In the genomic region with DNA sequence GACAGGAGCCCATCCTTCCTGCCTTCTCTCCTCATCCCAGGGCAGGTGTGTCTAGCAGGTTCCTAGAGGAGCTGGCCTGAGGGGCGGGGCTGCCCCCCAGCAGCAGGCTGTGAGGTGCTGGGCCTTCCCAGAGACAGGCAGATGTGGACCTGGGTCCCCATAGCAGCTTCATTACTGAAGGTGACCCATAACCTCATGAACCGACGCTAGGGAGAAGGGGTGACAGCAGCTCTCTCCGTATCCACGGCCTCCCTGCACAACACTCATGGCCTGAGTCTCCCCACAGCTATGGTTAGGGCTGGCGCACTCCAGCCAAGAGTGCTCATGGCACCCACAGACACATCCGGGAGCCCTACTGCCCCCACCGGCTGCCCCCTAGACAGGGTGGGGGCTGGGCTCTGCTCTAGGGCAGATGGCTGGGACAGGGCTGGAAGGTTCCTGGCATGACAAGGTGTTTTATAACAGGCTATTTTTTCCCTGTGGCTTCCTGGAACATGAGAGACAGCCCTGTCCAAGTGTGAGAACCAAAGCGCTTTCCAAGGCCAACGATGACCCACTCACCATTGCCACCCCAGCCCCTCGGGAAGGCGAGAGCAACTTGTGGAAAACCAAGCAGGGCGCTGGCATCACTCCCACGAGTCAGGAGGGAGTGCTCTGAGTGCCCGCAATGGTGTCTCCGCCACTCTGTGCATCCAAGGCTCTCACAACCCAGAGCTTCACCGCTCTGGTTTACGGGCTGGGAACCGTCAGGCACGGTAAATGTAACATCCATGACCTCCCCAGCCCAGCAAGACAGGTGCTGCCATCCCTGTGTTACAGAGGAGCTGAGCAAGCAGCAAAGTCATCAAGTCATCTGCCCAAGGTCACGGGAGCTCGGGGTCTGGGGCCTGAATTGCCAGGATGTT, we compare ENCODE assay signal across 21 cellular contexts. TPM values are rescaled to one million over a fixed set of nuclear protein-coding genes. Genes with fewer than 3 reads are reported as not detected.
DNase-seq lines count a peak whose midpoint lies in the region; ATAC-seq and TF ChIP-seq lines count a peak whose summit lies in the region.
"Had no signal": no experiment of that assay in that cellular context is flagged by ENCODE, and none has a peak within 500 bp of the region (broad histone marks: within the 10 kb centered on the region; RNA-seq: fewer than 3 reads in every experiment).

No MANE protein-coding gene starts in this region.

- H3K9me3 ChIP-seq in psoas muscle, result no peaks in the 10 kb centered on the region
- H3K9me3 ChIP-seq in adrenal gland (replicated peaks in 1 of 3), result no peaks in the 10 kb centered on the region
- H3K9me3 ChIP-seq: BE2C, SJCRH30 had no signal

- H3K36me3 Mint-ChIP-seq in CD14-positive monocyte, result peaks cover 25 to 45% of the 10 kb centered on the region in 2 donors
- peaks cover 8% of the 10 kb centered on the region for H3K36me3 Mint-ChIP-seq in activated naive CD4-positive, alpha-beta T cell treated with anti-CD3 and anti-CD28 coated beads for 36 hours (ENCODE audit: low read depth)

- H3K4me1 ChIP-seq in psoas muscle (peaks cover 19% of the 10 kb centered on the region), adrenal gland (replicated peaks in 1 of 2) (no peaks in the 10 kb centered on the region)
- H3K4me1 ChIP-seq: BE2C had no signal

- no peaks in the 10 kb centered on the region for H3K4me1 Mint-ChIP-seq in CD14-positive monocyte
- no peaks in the 10 kb centered on the region for H3K4me1 Mint-ChIP-seq in activated naive CD4-positive, alpha-beta T cell treated with anti-CD3 and anti-CD28 coated beads for 36 hours (ENCODE audit: low read depth)

- peak overlapping the region in 1 of 7 donors; percentile 69 for H3K27ac Mint-ChIP-seq in CD14-positive monocyte
- no peak overlapping the region for H3K27ac Mint-ChIP-seq in activated naive CD4-positive, alpha-beta T cell treated with anti-CD3 and anti-CD28 coated beads for 36 hours
- H3K27ac Mint-ChIP-seq: CD8-positive, alpha-beta T cell had no signal

- H3K36me3 ChIP-seq in psoas muscle (ENCODE audit: insufficient read depth in 1 of 2, low read depth in 1 of 2) (peaks cover 0 to 22% of the 10 kb centered on the region in 2 donors), adrenal gland (replicated peaks in 1 of 2) (peaks cover 0 to 11% of the 10 kb centered on the region in 2 donors)
- H3K36me3 ChIP-seq: BE2C had no signal

- H3K27me3 ChIP-seq in psoas muscle (ENCODE audit: insufficient read depth in 3 of 3, low read length in 2 of 3) (no peaks in the 10 kb centered on the region), adrenal gland (no peaks in the 10 kb centered on the region)
- H3K27me3 ChIP-seq: BE2C, SJCRH30 had no signal

- 53 to 70% (median 55%) methylated on average over 22 of the region's 22 CpGs for WGBS in psoas muscle, 3 donors
- WGBS in adrenal gland, 4 donors, result 94 to 96% (median 95%) methylated on average over 19 to 22 of the region's 22 CpGs

- H3K4me3 ChIP-seq in psoas muscle, result no peak overlapping the region
- no peak overlapping the region for H3K4me3 ChIP-seq in adrenal gland
- H3K4me3 ChIP-seq: GM12878, GM23248, SJCRH30 had no signal

- ATAC-seq in left ventricle myocardium superior (peak; percentile 84), psoas muscle (peak; percentile 81 to 90 (median 88)), HG03565 (IDR thresholded peaks at IDR 0.05; ENCODE audit: unreplicated experiment) (no peak), GM21447 (IDR thresholded peaks at IDR 0.05; ENCODE audit: unreplicated experiment) (no peak)
- ATAC-seq: CD8-positive, alpha-beta T cell; GM12878; HCT116 had no signal

- TF ChIP-seq CTCF in CD14-positive monocyte (IDR thresholded peaks at IDR 0.05), result no peak
- TF ChIP-seq CTCF in psoas muscle (IDR thresholded peaks at IDR 0.05), result no peak
- TF ChIP-seq CTCF in adrenal gland (IDR thresholded peaks at IDR 0.05), result no peak

- CTCF ChIA-PET in activated naive CD4-positive, alpha-beta T cell treated with anti-CD3 and anti-CD28 coated beads for 36 hours (lab: Charles Lee), result no interaction called here

- peaks cover 0 to 3% (median 0%) of the 10 kb centered on the region in 3 donors for H3K27me3 Mint-ChIP-seq in CD14-positive monocyte (ENCODE audit: low read depth in 3 of 3)
- H3K27me3 Mint-ChIP-seq in activated naive CD4-positive, alpha-beta T cell treated with anti-CD3 and anti-CD28 coated beads for 36 hours (ENCODE audit: low read depth), result no peaks in the 10 kb centered on the region

- H3K27ac ChIP-seq in psoas muscle (peak overlapping the region; percentile 70), adrenal gland (no peak overlapping the region)
- H3K27ac ChIP-seq: GM23248, SJCRH30 had no signal

- intact Hi-C loops in CD14-positive monocyte (cut with micrococcal nuclease), result no loop called here
- intact Hi-C loops in left ventricle myocardium superior (cut with micrococcal nuclease), result no loop called here
- intact Hi-C loops in psoas muscle (cut with DNase I), result no loop called here
- intact Hi-C loops in activated naive CD4-positive, alpha-beta T cell treated with anti-CD3 and anti-CD28 coated beads for 36 hours (cut with micrococcal nuclease), result no loop called here
- intact Hi-C loops in adrenal gland (cut with DNase I), result no loop called here

- no peak for TF ChIP-seq POLR2A in adrenal gland (IDR thresholded peaks at IDR 0.05)

- peak; percentile 20 for DNase-seq in CD14-positive monocyte (ENCODE audit: low spot score)
- DNase-seq in cerebellum (ENCODE audit: low spot score), result peak; percentile 17
- peak; percentile 82 for DNase-seq in left ventricle myocardium superior
- DNase-seq in psoas muscle, result peak in 1 of 2 donors; percentile 79
- no peak for DNase-seq in activated naive CD4-positive, alpha-beta T cell treated with anti-CD3 and anti-CD28 coated beads for 36 hours
- no peak for DNase-seq in adrenal gland
- DNase-seq: BE2C; Calu3; CD8-positive, alpha-beta T cell; GM23248; KBM-7; NCI-H1105; NCI-H1694; NCI-H2081 treated with DMSO at 0.1 percent for 48 hours; NCI-H748 treated with DMSO at 0.1 percent for 48 hours; NK-92 treated with Interleukin-12 subunit alpha and Interleukin-12 subunit beta, amount 100 ng/mL, for 24 hours; SJCRH30 had no signal

- H3K9me3 Mint-ChIP-seq in CD14-positive monocyte, result peaks cover 0 to 2% (median 0%) of the 10 kb centered on the region in 7 donors
- H3K9me3 Mint-ChIP-seq in activated naive CD4-positive, alpha-beta T cell treated with anti-CD3 and anti-CD28 coated beads for 36 hours, result no peaks in the 10 kb centered on the region
- H3K9me3 Mint-ChIP-seq: CD8-positive, alpha-beta T cell had no signal

- H3K4me3 Mint-ChIP-seq in CD14-positive monocyte, result no peak overlapping the region
- no peak overlapping the region for H3K4me3 Mint-ChIP-seq in activated naive CD4-positive, alpha-beta T cell treated with anti-CD3 and anti-CD28 coated beads for 36 hours
- H3K4me3 Mint-ChIP-seq: CD8-positive, alpha-beta T cell had no signal

RNA-seq across cellular contexts. Expression of a gene that starts 59.8 kb away (rescaled TPM):
- 10 to 100 TPM; 13.3 to 16.8 TPM for polyA plus RNA-seq in CD14-positive monocyte
- 28.6 TPM for total RNA-seq in cerebellum
- 25.8 TPM for total RNA-seq in left ventricle myocardium superior
- 10 to 100 TPM; 10.3 to 18.8 (median 12.6) TPM for total RNA-seq in psoas muscle
- 10 to 100 TPM in 1 of 3 donors, 1 to 10 TPM in 2; 5.6 to 10.8 (median 8.1) TPM for polyA plus RNA-seq in psoas muscle
- total RNA-seq in activated naive CD4-positive, alpha-beta T cell treated with anti-CD3 and anti-CD28 coated beads for 36 hours, result 10 to 100 TPM; 11.9 to 13.3 TPM
- 10 to 100 TPM; 24.3 to 44.2 (median 26.3) TPM for total RNA-seq in adrenal gland
- polyA plus RNA-seq in adrenal gland, result 10 to 100 TPM; 10.4 to 29.4 (median 27.3) TPM

RNA-seq across cellular contexts. Expression of a gene that starts 59.8 kb away (rescaled TPM):
- 1 to 10 TPM; 4.9 to 6.6 TPM for polyA plus RNA-seq in CD14-positive monocyte
- total RNA-seq in cerebellum, result 27.8 TPM
- total RNA-seq in left ventricle myocardium superior, result 8.4 TPM
- total RNA-seq in psoas muscle, result 1 to 10 TPM; 5.4 to 9.1 (median 6.8) TPM
- 1 to 10 TPM; 3.4 to 5.0 (median 3.6) TPM for polyA plus RNA-seq in psoas muscle
- 10 to 100 TPM; 13.1 to 14.5 TPM for total RNA-seq in activated naive CD4-positive, alpha-beta T cell treated with anti-CD3 and anti-CD28 coated beads for 36 hours
- total RNA-seq in adrenal gland, result 10 to 100 TPM; 10.5 to 26.2 (median 14.9) TPM
- polyA plus RNA-seq in adrenal gland, result 10 to 100 TPM in 1 of 3 donors, 1 to 10 TPM in 2; 6.0 to 12.9 (median 9.9) TPM

Comparison
In these comparisons a context has a peak if more than half of its experiments do, and no peak if none do; other contexts are left out.
1. DNase-seq: peak in CD14-positive monocyte (single experiment), cerebellum (single experiment) and left ventricle myocardium superior (single experiment); none in activated naive CD4-positive, alpha-beta T cell treated with anti-CD3 and anti-CD28 coated beads for 36 hours (single experiment) and adrenal gland (0 of 7).
2. ATAC-seq: peak in left ventricle myocardium superior (single experiment) and psoas muscle (4 of 4); none in HG03565 (single experiment) and GM21447 (single experiment).